In the genomic region with DNA sequence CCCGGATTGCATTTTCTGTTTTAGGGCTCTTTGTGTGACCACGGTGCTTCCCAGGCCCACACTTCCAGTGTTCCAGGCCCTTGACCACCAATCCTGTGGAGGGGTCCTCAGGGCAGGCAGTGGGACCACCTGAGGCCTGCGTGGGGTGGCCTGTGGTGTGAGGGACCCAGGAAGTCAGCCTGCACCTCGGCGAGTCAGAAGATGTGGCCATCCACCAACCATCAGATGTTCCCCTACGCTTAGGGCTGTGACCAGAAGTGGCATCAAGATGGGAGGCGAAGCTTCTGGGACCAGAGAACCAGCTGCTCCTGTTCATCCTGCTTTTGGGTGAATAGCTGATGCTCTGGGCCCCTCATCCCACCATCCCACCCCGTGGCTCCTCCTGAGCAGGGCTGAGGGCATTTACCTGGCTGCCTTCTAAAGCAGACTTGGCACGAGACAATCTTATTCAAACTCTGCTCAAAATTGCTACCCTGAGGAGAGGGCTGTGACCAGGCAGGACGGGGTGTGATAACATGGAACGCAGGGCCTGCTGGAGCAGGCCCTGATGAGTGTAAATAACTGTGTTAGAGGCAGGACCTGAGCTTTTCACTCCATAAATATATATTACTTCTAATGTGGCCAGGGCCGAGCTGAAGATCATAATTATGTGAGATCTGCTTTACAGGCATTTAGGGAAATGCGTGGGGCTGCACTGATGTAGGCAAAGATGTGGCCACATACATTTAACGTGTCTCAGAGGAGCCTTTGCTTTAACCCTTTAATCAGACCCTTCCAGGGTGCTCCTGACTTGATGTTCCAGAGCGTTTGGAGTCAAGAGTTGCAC, we compare ENCODE assay signal across 23 cellular contexts. TPM values are rescaled to one million over a fixed set of nuclear protein-coding genes. Genes with fewer than 3 reads are reported as not detected.
DNase-seq lines count a peak whose midpoint lies in the region; ATAC-seq, FAIRE-seq and TF ChIP-seq lines count a peak whose summit lies in the region.
"Had no signal": no experiment of that assay in that cellular context is flagged by ENCODE, and none has a peak within 500 bp of the region (broad histone marks: within the 10 kb centered on the region; RNA-seq: fewer than 3 reads in every experiment).

No MANE protein-coding gene starts in this region.

- H3K23ac ChIP-seq in IMR-90 (ENCODE audit: low read depth, low read length): no peak overlapping the region

- H3K36me3 Mint-ChIP-seq in activated CD8-positive, alpha-beta memory T cell treated with anti-CD3 and anti-CD28 coated beads, Interleukin-2, amount 10 ng/mL, durations not matched to agents 7 days and 5 days: peaks cover 55% of the 10 kb centered on the region

- H3K14ac ChIP-seq in IMR-90 (replicated peaks; ENCODE audit: low read depth, low read length): no peak overlapping the region; the same call in 1 of the 2 replicates

- dilution Hi-C loops in IMR-90 (cut with HindIII; ENCODE audit: low sequenced_read_pairs, unreplicated experiment): no loop called here

- BruUV-seq in IMR-90 (replicated peaks; lab: Mats Ljungman, UMichigan) (no TSS peak), K562 (replicated peaks; lab: Mats Ljungman, UMichigan) (no TSS peak)

- peak overlapping the region; percentile 27 for H3K27ac ChIP-seq in IMR-90 (ENCODE audit: insufficient read depth, low read length)
- peak overlapping the region; percentile 37; the same call in 1 of the 3 replicates for H3K27ac ChIP-seq in K562 (ENCODE audit: extremely low read depth, low read depth, low read length)
- H3K27ac ChIP-seq in osteoblast (ENCODE audit: low read depth, low read length): peak overlapping the region; percentile 90
- H3K27ac ChIP-seq: KMS-11, upper lobe of right lung had no signal

- peaks cover 53% of the 10 kb centered on the region for H3K36me3 ChIP-seq in IMR-90 (ENCODE audit: control insufficient read depth, insufficient read depth, low read length)
- H3K36me3 ChIP-seq in K562 (ENCODE audit: control insufficient read depth, insufficient read depth, low read length): peaks cover 42% of the 10 kb centered on the region; the same call in 2 of the 3 replicates
- peaks cover 69% of the 10 kb centered on the region for H3K36me3 ChIP-seq in osteoblast (ENCODE audit: insufficient read depth, low read length)
- H3K36me3 ChIP-seq: breast epithelium, neutrophil, upper lobe of right lung had no signal

- H3K4me1 ChIP-seq in IMR-90 (ENCODE audit: control insufficient read depth, insufficient read depth, low read length) (peaks cover 62% of the 10 kb centered on the region), K562 (replicated peaks in 1 of 2; ENCODE audit: control insufficient read depth in 2 of 2, insufficient read depth in 2 of 2, low read length in 2 of 2) (peaks cover 59 to 76% of the 10 kb centered on the region in 2 experiments), osteoblast (ENCODE audit: insufficient read depth, low read length) (peaks cover 70% of the 10 kb centered on the region)

- H2BK15ac ChIP-seq in IMR-90 (ENCODE audit: low read depth, low read length): no peak overlapping the region

- ATAC-seq in activated CD8-positive, alpha-beta memory T cell treated with anti-CD3 and anti-CD28 coated beads, Interleukin-2, amount 10 ng/mL, durations not matched to agents 7 days and 5 days: no peak
- ATAC-seq in IMR-90 (ENCODE audit: low read depth): no peak
- ATAC-seq in K562: no peak
- ATAC-seq: PC-3 had no signal

- no peaks in the 10 kb centered on the region for H3K27me3 Mint-ChIP-seq in activated CD8-positive, alpha-beta memory T cell treated with anti-CD3 and anti-CD28 coated beads, Interleukin-2, amount 10 ng/mL, durations not matched to agents 7 days and 5 days
- H3K27me3 Mint-ChIP-seq: activated CD4-positive, alpha-beta T cell treated with anti-CD3 and anti-CD28 coated beads, Interleukin-2, amount 10 ng/mL, durations not matched to agents 7 days and 5 days had no signal

- in situ Hi-C loops in IMR-90 (cut with MboI; ENCODE audit: low sequenced_read_pairs) (no loop called here), K562 (cut with MboI) (no loop called here)

- H3K79me1 ChIP-seq in IMR-90 (ENCODE audit: low read depth in 1 of 2, low read length in 2 of 2): peaks cover 12 to 96% of the 10 kb centered on the region in 2 experiments; a peak in 3 of 4 replicates

- H2BK5ac ChIP-seq in IMR-90 (ENCODE audit: low read depth, low read length, poor library complexity, severe bottlenecking): peak overlapping the region; percentile 7

- peaks cover 98% of the 10 kb centered on the region for H3K4me1 Mint-ChIP-seq in activated CD8-positive, alpha-beta memory T cell treated with anti-CD3 and anti-CD28 coated beads, Interleukin-2, amount 10 ng/mL, durations not matched to agents 7 days and 5 days

- H3K4me3 ChIP-seq in IMR-90 (ENCODE audit: insufficient read depth, low read depth, low read length) (no peak overlapping the region), K562 (no peak overlapping the region), osteoblast (ENCODE audit: insufficient read depth, low read length) (no peak overlapping the region)
- H3K4me3 ChIP-seq: breast epithelium, dorsolateral prefrontal cortex, upper lobe of right lung had no signal

- H4K20me1 ChIP-seq in IMR-90 (ENCODE audit: insufficient read depth, low read length) (peaks cover 99% of the 10 kb centered on the region), K562 (replicated peaks; ENCODE audit: control insufficient read depth, insufficient read depth, low read length) (no peaks in the 10 kb centered on the region), osteoblast (ENCODE audit: insufficient read depth, low read length) (peaks cover 58% of the 10 kb centered on the region)

- no peak overlapping the region for H4K91ac ChIP-seq in IMR-90 (ENCODE audit: insufficient read depth, low read depth, low read length)

- POLR2A ChIA-PET in IMR-90 (lab: Charles Lee; ENCODE audit: unreplicated experiment) (no interaction called here), K562 (lab: Yijun Ruan, JAX) (interaction anchor here (0.9 kb wide), 1 partner anchor 13 kb away, joined by 3 read pairs; no protein-coding TSS in a partner anchor)

- H4K5ac ChIP-seq in IMR-90 (ENCODE audit: low read depth, low read length): no peak overlapping the region

- FAIRE-seq in K562 (lab: Jason Lieb, UNC): no peak

- peak overlapping the region; percentile 87 for H3K27ac Mint-ChIP-seq in activated CD8-positive, alpha-beta memory T cell treated with anti-CD3 and anti-CD28 coated beads, Interleukin-2, amount 10 ng/mL, durations not matched to agents 7 days and 5 days

- no peak overlapping the region for H2BK20ac ChIP-seq in IMR-90 (ENCODE audit: low read depth, low read length)

- TF ChIP-seq EP300 in K562 (IDR thresholded peaks at IDR 0.05; ENCODE audit: low read length): no peak

- CTCF ChIA-PET in activated CD8-positive, alpha-beta memory T cell treated with anti-CD3 and anti-CD28 coated beads, Interleukin-2, amount 10 ng/mL, durations not matched to agents 7 days and 5 days (lab: Charles Lee): interaction anchor here (1.1 to 4.6 kb wide), 3 partner anchors 8 to 146 kb away, joined by 3 to 20 read pairs (median 5); no protein-coding TSS in a partner anchor
- CTCF ChIA-PET in IMR-90 (lab: Yijun Ruan, JAX) (no interaction called here), K562 (lab: Yijun Ruan, JAX; ENCODE audit: low intra/inter-chr PET ratio) (no interaction called here)

- TF ChIP-seq CTCF in IMR-90 (conservative IDR thresholded peaks at IDR 0.05; ENCODE audit: low read depth, low read length) (no peak), K562 (IDR thresholded peaks at IDR 0.05 in 2 of 3, conservative IDR thresholded peaks at IDR 0.05 in 1 of 3; ENCODE audit: insufficient read depth in 2 of 3, low read depth in 1 of 3, low read length in 3 of 3) (no peak), osteoblast (IDR thresholded peaks at IDR 0.05; ENCODE audit: extremely low read depth, low read depth, low read length) (no peak)

- no peak overlapping the region for H4K8ac ChIP-seq in IMR-90 (ENCODE audit: low read depth in 2 of 2, low read length in 2 of 2)

- H2BK120ac ChIP-seq in IMR-90 (ENCODE audit: low read depth, low read length): 0 out of 2 replicates have a peak overlapping the region, but pooled peaks have one; percentile 2

- no peak overlapping the region for H3K18ac ChIP-seq in IMR-90 (ENCODE audit: low read depth, low read length)

- H2AFZ ChIP-seq in IMR-90 (replicated peaks; ENCODE audit: low read length, poor library complexity) (no peak overlapping the region), K562 (ENCODE audit: low read depth, low read length) (no peak overlapping the region), osteoblast (ENCODE audit: low read length) (no peak overlapping the region)

- H2AK5ac ChIP-seq in IMR-90 (ENCODE audit: low read depth, low read length): peak overlapping the region; percentile 78

- no peak overlapping the region for H3K4me3 Mint-ChIP-seq in activated CD8-positive, alpha-beta memory T cell treated with anti-CD3 and anti-CD28 coated beads, Interleukin-2, amount 10 ng/mL, durations not matched to agents 7 days and 5 days
- H3K4me3 Mint-ChIP-seq: activated CD4-positive, alpha-beta T cell treated with anti-CD3 and anti-CD28 coated beads, Interleukin-2, amount 10 ng/mL, durations not matched to agents 7 days and 5 days had no signal

- peaks cover 78% of the 10 kb centered on the region for H3K9me1 ChIP-seq in IMR-90 (ENCODE audit: insufficient read depth, low read length)
- H3K9me1 ChIP-seq in K562 (ENCODE audit: control insufficient read depth, insufficient read depth, low read length): peaks cover 2% of the 10 kb centered on the region

- no peaks in the 10 kb centered on the region for H3K9me3 Mint-ChIP-seq in activated CD8-positive, alpha-beta memory T cell treated with anti-CD3 and anti-CD28 coated beads, Interleukin-2, amount 10 ng/mL, durations not matched to agents 7 days and 5 days (ENCODE audit: low read depth)
- H3K9me3 Mint-ChIP-seq: activated CD4-positive, alpha-beta T cell treated with anti-CD3 and anti-CD28 coated beads, Interleukin-2, amount 10 ng/mL, durations not matched to agents 7 days and 5 days; CD8-positive, alpha-beta memory T cell had no signal

- TF ChIP-seq RAD21 in IMR-90 (IDR thresholded peaks at IDR 0.05; ENCODE audit: low read length): no peak
- no peak for TF ChIP-seq RAD21 in K562 (CRISPR knock-in tag; conservative IDR thresholded peaks at IDR 0.05 in 1 of 2, IDR thresholded peaks at IDR 0.05 in 1 of 2)

- 40% methylated on average over 3 of the region's 15 CpGs; no CpG with 5 or more reads in 1 of the 2 experiments for WGBS in IMR-90 (ENCODE audit: extremely low coverage in 2 of 2, insufficient read length in 1 of 2), 2 experiments
- WGBS in K562 (ENCODE audit: insufficient coverage, low coverage, missing lambda C conversion rate): 74% methylated on average over 14 of the region's 15 CpGs

- no peak overlapping the region for H3K9ac ChIP-seq in IMR-90 (ENCODE audit: low read depth, low read length)
- H3K9ac ChIP-seq in K562 (ENCODE audit: insufficient read depth in 1 of 2, low read depth in 2 of 2, low read length in 2 of 2): peak overlapping the region; percentile 7 to 57; a peak in 2 of 4 replicates
- H3K9ac ChIP-seq: KMS-11, SK-N-SH had no signal

- no peak overlapping the region for H2AK9ac ChIP-seq in IMR-90 (replicated peaks; ENCODE audit: low read depth, low read length, poor library complexity)

- intact Hi-C loops in IMR-90 (cut with micrococcal nuclease) (no loop called here), K562 (cut with micrococcal nuclease) (no loop called here)

- TF ChIP-seq POLR2A in IMR-90 (IDR thresholded peaks at IDR 0.05; ENCODE audit: low read depth, low read length): no peak
- no peak for TF ChIP-seq POLR2A in K562 (conservative IDR thresholded peaks at IDR 0.05)

- no peaks in the 10 kb centered on the region for H3K27me3 ChIP-seq in IMR-90 (ENCODE audit: control insufficient read depth, insufficient read depth, low read length)
- no peaks in the 10 kb centered on the region for H3K27me3 ChIP-seq in K562 (ENCODE audit: control insufficient read depth in 2 of 2, insufficient read depth in 2 of 2, low read length in 2 of 2)
- no peaks in the 10 kb centered on the region for H3K27me3 ChIP-seq in osteoblast (ENCODE audit: insufficient read depth, low read length)
- H3K27me3 ChIP-seq: breast epithelium, neutrophil, upper lobe of right lung had no signal

- H3K4ac ChIP-seq in IMR-90 (ENCODE audit: low read depth, low read length): no peak overlapping the region

- H3K9me3 ChIP-seq in IMR-90 (ENCODE audit: control insufficient read depth, insufficient read depth, low read length) (no peaks in the 10 kb centered on the region), K562 (replicated peaks; ENCODE audit: control insufficient read depth, insufficient read depth, low read depth, low read length) (no peaks in the 10 kb centered on the region), osteoblast (ENCODE audit: low read depth, low read length) (no peaks in the 10 kb centered on the region)
- H3K9me3 ChIP-seq: breast epithelium, neutrophil, SK-N-SH, upper lobe of right lung had no signal

- H3K4me2 ChIP-seq in IMR-90 (ENCODE audit: low read depth, low read length) (no peak overlapping the region), K562 (ENCODE audit: insufficient read depth, low read length) (no peak overlapping the region), osteoblast (ENCODE audit: insufficient read depth, low read length) (no peak overlapping the region)
- H3K4me2 ChIP-seq: KMS-11, SK-N-SH had no signal

- no peak for DNase-seq in activated CD8-positive, alpha-beta memory T cell treated with anti-CD3 and anti-CD28 coated beads, Interleukin-2, amount 10 ng/mL, durations not matched to agents 7 days and 5 days
- no peak for DNase-seq in activated CD8-positive, alpha-beta memory T cell treated with anti-CD3 and anti-CD28 coated beads for 24 hours
- no peak for DNase-seq in IMR-90
- DNase-seq in K562 (ENCODE audit: extremely low read depth in 1 of 4, low spot score in 3 of 4): no peak
- DNase-seq in osteoblast (ENCODE audit: insufficient read length, low spot score, missing footprints): no peak
- DNase-seq in SW480 (ENCODE audit: low spot score): no peak
- DNase-seq in NCI-H1930 (lab: John Stamatoyannopoulos, UW): no peak
- no peak for DNase-seq in RPMI8226
- DNase-seq: activated CD4-positive, alpha-beta T cell treated with anti-CD3 and anti-CD28 coated beads, Interleukin-2, amount 10 ng/mL, durations not matched to agents 7 days and 5 days; activated T-cell treated with anti-CD3 and anti-CD28 coated beads, Interleukin-2, amount 50 U/mL, for 48 hours; CD8-positive, alpha-beta memory T cell; DMS79; H7; NCI-H1105; NCI-H526 treated with DMSO at 0.1 percent for 48 hours; PC-3; SK-N-SH; stimulated activated CD4-positive, alpha-beta T cell treated with anti-CD3 and anti-CD28 coated beads, Interleukin-1b, Interleukin-23, amount 100 ng/mL, for 48 hours; upper lobe of right lung had no signal

- no peak overlapping the region for H3K56ac ChIP-seq in IMR-90 (ENCODE audit: extremely low read depth, insufficient read depth, low read length)

- peaks cover 91% of the 10 kb centered on the region for H3K79me2 ChIP-seq in K562 (ENCODE audit: control insufficient read depth, insufficient read depth, low read length)
- peaks cover 99% of the 10 kb centered on the region for H3K79me2 ChIP-seq in osteoblast (ENCODE audit: insufficient read depth, low read length)

RNA-seq across cellular contexts. Expression of a gene that starts 28.8 kb away (rescaled TPM):
- 10 to 100 TPM; 87.1 to 88.0 TPM for total RNA-seq in activated CD8-positive, alpha-beta memory T cell treated with anti-CD3 and anti-CD28 coated beads, Interleukin-2, amount 10 ng/mL, durations not matched to agents 7 days and 5 days
- 71.0 and 71.1 TPM in 2 replicates for total RNA-seq in IMR-90 (2012; rRNA removed)
- polyA plus RNA-seq in IMR-90 (2012; rRNA removed): 177 and 194 TPM in 2 replicates
- 153 and 181 TPM in 2 replicates for polyA plus RNA-seq in IMR-90 (2012; cell fraction: cytosol; rRNA removed)
- 378 and 409 TPM in 2 replicates for polyA plus RNA-seq in IMR-90 (2012; cell fraction: nucleus; rRNA removed; ENCODE audit: low replicate concordance)
- total RNA-seq in K562 (2011; cell fraction: chromatin; rRNA removed; ENCODE audit: low replicate concordance): 61.6 and 88.8 TPM in 2 replicates
- total RNA-seq in K562 (2011; cell fraction: nucleolus; rRNA removed): 33.5 and 35.9 TPM in 2 replicates
- 44.2 and 72.8 TPM in 2 replicates for total RNA-seq in K562 (2011; cell fraction: nucleoplasm; rRNA removed)
- 11.1 and 11.9 TPM in 2 replicates for total RNA-seq in K562 (2014; rRNA removed)
- 9.2 and 11.0 TPM in 2 replicates for total RNA-seq in K562 (2014; rRNA removed; fragmentation: Illumina TruSeq; extraction: Trizol)
- 9.1 and 9.6 TPM in 2 replicates for total RNA-seq in K562 (2015; rRNA removed; fragmentation: Illumina TruSeq; extraction: Trizol)
- 24.3 and 30.1 TPM in 2 replicates for total RNA-seq in K562 (2021)
- 14.6 and 22.6 TPM in 2 replicates for polyA plus RNA-seq in K562 (2011; rRNA removed)
- 11.5 and 14.8 TPM in 2 replicates for polyA plus RNA-seq in K562 (2011; cell fraction: cytosol; rRNA removed)
- 52.1 and 90.9 TPM in 2 replicates for polyA plus RNA-seq in K562 (2011; cell fraction: nucleus; rRNA removed)
- 17.9 and 20.7 TPM in 2 replicates for polyA plus RNA-seq in K562 (2012)
- polyA plus RNA-seq in K562 (2014; fragmentation: Illumina TruSeq; extraction: Trizol): 34.7 and 39.2 TPM in 2 replicates
- 1 to 10 TPM; 4.3 to 5.0 TPM for polyA plus RNA-seq in K562 (2014; fragmentation: Nextera tagmentation; extraction: Ambion mirVana)
- polyA plus RNA-seq in K562 (2014; rRNA removed): 13.3 and 14.3 TPM in 2 replicates
- polyA minus RNA-seq in K562 (2011; rRNA and poly(A)+ RNA removed): 14.9 and 15.1 TPM in 2 replicates
- 15.1 and 16.3 TPM in 2 replicates for polyA minus RNA-seq in K562 (2011; cell fraction: cytosol; rRNA and poly(A)+ RNA removed)
- polyA minus RNA-seq in K562 (2011; cell fraction: nucleus; rRNA and poly(A)+ RNA removed): 12.7 and 18.8 TPM in 2 replicates
- 41.8 and 60.1 TPM in 2 replicates for total RNA-seq in osteoblast

Comparison
In these comparisons a context has a peak if more than half of its experiments do, and no peak if none do; other contexts are left out.
1. H3K27ac ChIP-seq: peak in every context shown above with its lines; median percentile 90 in osteoblast; 37 in K562; 27 in IMR-90.